ENCODE assay signal across 1 cellular context in the genomic region with DNA sequence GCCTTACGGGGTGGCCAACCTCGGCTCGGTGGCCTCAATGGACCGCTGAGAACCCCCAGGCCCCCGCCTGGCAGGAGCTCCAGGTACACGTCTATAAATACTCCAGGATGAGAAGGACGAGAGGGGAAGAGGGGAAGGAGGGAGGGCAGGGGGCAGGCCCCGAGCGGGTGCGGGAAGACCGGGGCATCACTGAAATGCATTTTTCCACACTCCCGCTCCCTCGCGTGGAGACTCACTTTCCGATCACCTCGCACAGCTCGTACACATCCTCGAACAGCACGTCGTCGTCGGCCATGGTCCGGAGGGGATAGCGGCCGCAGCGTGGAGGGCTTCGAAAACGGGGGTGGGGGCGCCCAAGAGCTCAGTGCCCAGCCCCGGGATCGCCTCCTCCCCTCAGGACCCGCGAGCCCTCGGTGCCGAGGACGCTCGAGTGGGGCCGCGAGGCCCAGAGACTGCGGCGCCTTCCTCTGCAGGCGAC.
TF ChIP-seq lines count a peak whose summit lies in the region.

No MANE protein-coding gene starts in this region.

TF ChIP-seq in IMR-90, 13 proteins besides CTCF, POLR2A, EP300 and RAD21 (continued from another document):
- TF ChIP-seq ELK1 (IDR thresholded peaks at IDR 0.05; ENCODE audit: borderline replicate concordance, low read depth, low read length): no peak
- TF ChIP-seq SMC3 (IDR thresholded peaks at IDR 0.05; ENCODE audit: low read depth, low read length): no peak
- TF ChIP-seq NFE2L2 (IDR thresholded peaks at IDR 0.05; ENCODE audit: low read depth, low read length): no peak
- TF ChIP-seq RFX5 (IDR thresholded peaks at IDR 0.05; ENCODE audit: low read depth, low read length): no peak
- TF ChIP-seq, protein P1, sequence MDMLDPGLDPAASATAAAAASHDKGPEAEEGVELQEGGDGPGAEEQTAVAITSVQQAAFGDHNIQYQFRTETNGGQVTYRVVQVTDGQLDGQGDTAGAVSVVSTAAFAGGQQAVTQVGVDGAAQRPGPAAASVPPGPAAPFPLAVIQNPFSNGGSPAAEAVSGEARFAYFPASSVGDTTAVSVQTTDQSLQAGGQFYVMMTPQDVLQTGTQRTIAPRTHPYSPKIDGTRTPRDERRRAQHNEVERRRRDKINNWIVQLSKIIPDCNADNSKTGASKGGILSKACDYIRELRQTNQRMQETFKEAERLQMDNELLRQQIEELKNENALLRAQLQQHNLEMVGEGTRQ (IDR thresholded peaks at IDR 0.05; ENCODE audit: low read depth, low read length): no peak
- no peak for TF ChIP-seq MXI1 (IDR thresholded peaks at IDR 0.05; ENCODE audit: borderline replicate concordance, low read depth, low read length)
